Comparison of ENCODE assay signal across 11 cellular contexts in genomic region chr17:28747801-28748750, GRCh38. TPM values are rescaled to one million over a fixed set of nuclear protein-coding genes. Genes with fewer than 3 reads are reported as not detected.
A peak's percentile ranks its signal among the peaks of the same experiment; 100 is the strongest.
DNase-seq lines count a peak whose midpoint lies in the region; ATAC-seq and TF ChIP-seq lines count a peak whose summit lies in the region.
"Had no signal": no experiment of that assay in that cellular context is flagged by ENCODE, and none has a peak within 500 bp of the region (broad histone marks: within the 10 kb centered on the region; RNA-seq: fewer than 3 reads in every experiment).

No MANE protein-coding gene starts in this region.

- no peak overlapping the region for H4K8ac ChIP-seq in mesenchymal stem cell (ENCODE audit: low read length)

- no peaks in the 10 kb centered on the region for H3K9me3 Mint-ChIP-seq in activated naive CD4-positive, alpha-beta T cell treated with anti-CD3 and anti-CD28 coated beads, Interleukin-2, amount 50 U/mL, for 24 hours
- H3K9me3 Mint-ChIP-seq: naive thymus-derived CD8-positive, alpha-beta T cell had no signal

- no peak overlapping the region for H3K14ac ChIP-seq in mesenchymal stem cell (ENCODE audit: low read length in 2 of 2)

- in situ Hi-C loops in transverse colon (cut with MboI; ENCODE audit: low pct_ligation_motif_present in 1 of 4, low pct_unique_long_range_greater_than_20kb in 1 of 4, low sequenced_read_pairs in 3 of 4) = no loop called here

- H3K9ac ChIP-seq in mesenchymal stem cell (ENCODE audit: low read length) = peak overlapping the region; percentile 29

- H3K27me3 Mint-ChIP-seq in activated naive CD4-positive, alpha-beta T cell treated with anti-CD3 and anti-CD28 coated beads, Interleukin-2, amount 50 U/mL, for 24 hours = no peaks in the 10 kb centered on the region
- H3K27me3 Mint-ChIP-seq: naive thymus-derived CD8-positive, alpha-beta T cell had no signal

- peaks cover 17% of the 10 kb centered on the region for H3K4me1 Mint-ChIP-seq in activated naive CD4-positive, alpha-beta T cell treated with anti-CD3 and anti-CD28 coated beads, Interleukin-2, amount 50 U/mL, for 24 hours

- H3K4me1 ChIP-seq in mesenchymal stem cell (ENCODE audit: control insufficient read depth, insufficient read depth, low read depth, low read length) (peaks cover 43% of the 10 kb centered on the region), transverse colon (peaks cover 17 to 67% (median 57%) of the 10 kb centered on the region in 4 donors)

- TF ChIP-seq POLR2A in transverse colon (IDR thresholded peaks at IDR 0.05) = no peak

- no peak overlapping the region for H2BK120ac ChIP-seq in mesenchymal stem cell (ENCODE audit: low read depth, low read length)

- peaks cover 10% of the 10 kb centered on the region for H3K79me1 ChIP-seq in mesenchymal stem cell (replicated peaks; ENCODE audit: low read length, poor library complexity, severe bottlenecking)

- no peak overlapping the region for H3K4me2 ChIP-seq in mesenchymal stem cell (ENCODE audit: low read length, poor library complexity, severe bottlenecking)

- H2AFZ ChIP-seq in mesenchymal stem cell (ENCODE audit: low read depth, low read length) = no peak overlapping the region

- H3K23ac ChIP-seq in mesenchymal stem cell (ENCODE audit: low read length in 2 of 2) = no peak overlapping the region

- no peak overlapping the region for H3K4ac ChIP-seq in mesenchymal stem cell (ENCODE audit: low read depth in 1 of 2, low read length in 2 of 2)

- H3K27ac ChIP-seq in angular gyrus (ENCODE audit: low read depth, low read length) (peak overlapping the region; percentile 97), mesenchymal stem cell (ENCODE audit: low read length, poor library complexity, severe bottlenecking) (peak overlapping the region; percentile 8), transverse colon (peak overlapping the region; percentile 98 to 99 (median 98))

- H3K36me3 ChIP-seq in mesenchymal stem cell (ENCODE audit: control insufficient read depth in 1 of 2, insufficient read depth in 2 of 2, low read depth in 1 of 2, low read length in 2 of 2) (peaks cover 57 to 69% of the 10 kb centered on the region in 2 experiments), transverse colon (no peaks in the 10 kb centered on the region)

- no peaks in the 10 kb centered on the region for H3K27me3 ChIP-seq in mesenchymal stem cell (ENCODE audit: control insufficient read depth in 1 of 2, insufficient read depth in 1 of 2, low read length in 2 of 2)
- H3K27me3 ChIP-seq in transverse colon = no peaks in the 10 kb centered on the region

- H3K18ac ChIP-seq in mesenchymal stem cell (ENCODE audit: low read depth in 1 of 2, low read length in 2 of 2) = peak overlapping the region in 1 of 2 experiments; percentile 21

- DNase-seq in activated naive CD4-positive, alpha-beta T cell (lab: John Stamatoyannopoulos, UW) = no peak
- DNase-seq in mesenchymal stem cell = no peak
- DNase-seq in transverse colon = no peak
- no peak for DNase-seq in GOT3 (lab: John Stamatoyannopoulos, UW)
- DNase-seq in NCI-H82 treated with DMSO at 0.1 percent for 48 hours (lab: John Stamatoyannopoulos, UW; ENCODE audit: unreplicated experiment) = no peak
- DNase-seq: activated CD4-positive, alpha-beta T cell treated with anti-CD3 and anti-CD28 coated beads, Interleukin-2, amount 50 U/mL, for 4 hours; naive thymus-derived CD8-positive, alpha-beta T cell; SIG-M5 had no signal

- H3K4me3 ChIP-seq in mesenchymal stem cell (ENCODE audit: insufficient read depth in 1 of 2, low read depth in 1 of 2, low read length in 2 of 2) = no peak overlapping the region
- H3K4me3 ChIP-seq in transverse colon = no peak overlapping the region

- H2BK15ac ChIP-seq in mesenchymal stem cell (ENCODE audit: low read depth, poor library complexity, severe bottlenecking) = no peak overlapping the region

- no peak overlapping the region for H2BK5ac ChIP-seq in mesenchymal stem cell (ENCODE audit: low read depth, low read length, poor library complexity, severe bottlenecking)

- H2AK5ac ChIP-seq in mesenchymal stem cell (ENCODE audit: low read length, severe bottlenecking) = no peak overlapping the region

- 97% methylated on average over 18 of the region's 18 CpGs for WGBS in mesenchymal stem cell
- WGBS in transverse colon (ENCODE audit: low coverage in 1 of 2), 2 donors = 83% methylated on average over 18 of the region's 18 CpGs; no CpG with 5 or more reads in 1 of the 2 donors

- intact Hi-C loops in transverse colon (cut with DNase I; ENCODE audit: low total_unique reads) = loop anchor here (2.0 kb wide), 1 partner anchor 21 kb away; the partner anchor contains the start of gene TLCD1

- H3K9me3 ChIP-seq in mesenchymal stem cell (ENCODE audit: control insufficient read depth, low read length) = no peaks in the 10 kb centered on the region
- no peaks in the 10 kb centered on the region for H3K9me3 ChIP-seq in transverse colon

- no peak for ATAC-seq in HG03378 (IDR thresholded peaks at IDR 0.05; ENCODE audit: unreplicated experiment)
- ATAC-seq: naive thymus-derived CD8-positive, alpha-beta T cell had no signal

- TF ChIP-seq CTCF in transverse colon (IDR thresholded peaks at IDR 0.05) = no peak

- no peak overlapping the region for H2BK12ac ChIP-seq in mesenchymal stem cell (ENCODE audit: low read length in 2 of 2)

- no peak overlapping the region for H4K91ac ChIP-seq in mesenchymal stem cell (ENCODE audit: low read length)

- peak overlapping the region; percentile 68 for H3K27ac Mint-ChIP-seq in activated naive CD4-positive, alpha-beta T cell treated with anti-CD3 and anti-CD28 coated beads, Interleukin-2, amount 50 U/mL, for 24 hours

- H3K36me3 Mint-ChIP-seq in activated naive CD4-positive, alpha-beta T cell treated with anti-CD3 and anti-CD28 coated beads, Interleukin-2, amount 50 U/mL, for 24 hours = peaks cover 2% of the 10 kb centered on the region
- H3K36me3 Mint-ChIP-seq: naive thymus-derived CD8-positive, alpha-beta T cell had no signal

- no peak for TF ChIP-seq EP300 in transverse colon (IDR thresholded peaks at IDR 0.05; ENCODE audit: low read depth)

- H3K4me3 Mint-ChIP-seq in activated naive CD4-positive, alpha-beta T cell treated with anti-CD3 and anti-CD28 coated beads, Interleukin-2, amount 50 U/mL, for 24 hours = peak overlapping the region; percentile 26

RNA-seq across cellular contexts. Expression of gene TRAF4, which starts 4.3 kb away (rescaled TPM):
- 57.0 TPM for polyA plus RNA-seq in mesenchymal stem cell (2013, experiment 1 of 2)
- 52.8 TPM for polyA plus RNA-seq in mesenchymal stem cell (2013, experiment 2 of 2)
- 100 to 1,000 TPM in 3 of 4 donors, 10 to 100 TPM in 1; 65.7 to 191 (median 126) TPM for total RNA-seq in transverse colon

RNA-seq across cellular contexts. Expression of gene NEK8, which starts 19.5 kb away (rescaled TPM):
- 2.2 TPM for polyA plus RNA-seq in mesenchymal stem cell (2013, experiment 1 of 2)
- polyA plus RNA-seq in mesenchymal stem cell (2013, experiment 2 of 2) = 2.2 TPM
- total RNA-seq in transverse colon = 10 to 100 TPM in 1 of 4 donors, 1 to 10 TPM in 3; 5.7 to 52.3 (median 8.3) TPM

RNA-seq across cellular contexts. Expression of gene TLCD1, which starts 22.0 kb away (rescaled TPM):
- 13.0 TPM for polyA plus RNA-seq in mesenchymal stem cell (2013, experiment 1 of 2)
- 12.6 TPM for polyA plus RNA-seq in mesenchymal stem cell (2013, experiment 2 of 2)
- total RNA-seq in transverse colon = 10 to 100 TPM in 1 of 4 donors, 1 to 10 TPM in 1, not detected in 2; 5.6 to 11.5 TPM

RNA-seq across cellular contexts. Expression of gene RPL23A, which starts 28.3 kb away (rescaled TPM):
- polyA plus RNA-seq in mesenchymal stem cell (2013, experiment 1 of 2) = 2,598 TPM
- 2,575 TPM for polyA plus RNA-seq in mesenchymal stem cell (2013, experiment 2 of 2)
- 100 to 1,000 TPM; 238 to 385 (median 342) TPM for total RNA-seq in transverse colon

RNA-seq across cellular contexts. Expression of gene RAB34, which starts 30.4 kb away (rescaled TPM):
- 121 TPM for polyA plus RNA-seq in mesenchymal stem cell (2013, experiment 1 of 2)
- polyA plus RNA-seq in mesenchymal stem cell (2013, experiment 2 of 2) = 126 TPM
- 10 to 100 TPM; 41.1 to 60.5 (median 50.0) TPM for total RNA-seq in transverse colon

Comparison
In these comparisons a context has a peak if more than half of its experiments do, and no peak if none do; other contexts are left out.
1. H3K27ac ChIP-seq: peak in every context shown above with its lines; median percentile 98 in transverse colon; 97 in angular gyrus; 8 in mesenchymal stem cell.